Comparison of ENCODE assay signal across 13 cellular contexts in the genomic region with DNA sequence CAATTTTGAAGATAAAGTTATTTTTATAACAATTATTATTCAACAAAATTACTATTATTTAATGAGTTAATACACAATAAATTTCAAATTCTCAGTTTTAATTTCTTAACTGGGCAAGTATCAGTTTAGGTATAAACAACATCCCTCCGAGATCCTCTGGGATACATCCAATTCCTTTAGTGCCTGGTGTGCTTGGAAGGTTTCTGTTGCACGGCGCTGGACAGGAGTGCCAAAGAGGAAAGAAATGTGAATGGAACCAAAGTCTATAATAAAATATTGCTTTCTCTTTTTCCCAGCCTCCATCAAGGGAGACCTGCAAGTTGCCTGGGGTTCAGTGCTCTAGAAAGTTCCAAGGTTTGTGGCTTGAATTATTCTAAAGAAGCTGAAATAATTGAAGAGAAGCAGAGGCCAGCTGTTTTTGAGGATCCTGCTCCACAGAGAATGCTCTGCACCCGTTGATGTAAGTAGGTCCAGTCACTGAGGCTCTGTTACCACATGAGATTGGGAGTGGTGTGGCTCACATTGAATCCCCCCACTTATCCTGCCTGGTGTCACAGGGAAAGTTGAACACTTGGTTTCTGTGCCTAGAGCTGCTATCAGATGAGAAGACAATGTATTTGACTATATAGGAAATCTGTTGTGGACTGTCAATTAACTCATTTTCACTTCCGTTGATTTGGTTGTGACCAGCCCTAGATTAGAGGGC. TPM values are rescaled to one million over a fixed set of nuclear protein-coding genes. Genes with fewer than 3 reads are reported as not detected.
DNase-seq lines count a peak whose midpoint lies in the region; ATAC-seq, FAIRE-seq and TF ChIP-seq lines count a peak whose summit lies in the region.
"Had no signal": no experiment of that assay in that cellular context is flagged by ENCODE, and none has a peak within 500 bp of the region (broad histone marks: within the 10 kb centered on the region; RNA-seq: fewer than 3 reads in every experiment).

No MANE protein-coding gene starts in this region.

- H3K9me3 ChIP-seq in IMR-90 (ENCODE audit: control insufficient read depth, insufficient read depth, low read length) (no peaks in the 10 kb centered on the region), trophoblast cell (ENCODE audit: insufficient read depth, low read depth, low read length) (no peaks in the 10 kb centered on the region), uterus (no peaks in the 10 kb centered on the region)

- no TSS peak for BruUV-seq in IMR-90 (replicated peaks; lab: Mats Ljungman, UMichigan)

- dilution Hi-C loops in IMR-90 (cut with HindIII; ENCODE audit: low sequenced_read_pairs, unreplicated experiment) = no loop called here

- no peak overlapping the region for H4K5ac ChIP-seq in IMR-90 (ENCODE audit: low read depth, low read length)

- peaks cover 23% of the 10 kb centered on the region for H3K9me1 ChIP-seq in IMR-90 (ENCODE audit: insufficient read depth, low read length)

- no peak overlapping the region for H3K18ac ChIP-seq in IMR-90 (ENCODE audit: low read depth, low read length)
- H3K18ac ChIP-seq in trophoblast cell (ENCODE audit: low read length) = no peak overlapping the region

- H2AFZ ChIP-seq in IMR-90 (replicated peaks; ENCODE audit: low read length, poor library complexity) (no peak overlapping the region), trophoblast cell (ENCODE audit: insufficient read depth, low read length, poor library complexity) (no peak overlapping the region)

- no peak overlapping the region for H2BK120ac ChIP-seq in IMR-90 (ENCODE audit: low read depth, low read length)
- no peak overlapping the region for H2BK120ac ChIP-seq in trophoblast cell (ENCODE audit: insufficient read depth, low read length, poor library complexity)

- POLR2A ChIA-PET in IMR-90 (lab: Charles Lee; ENCODE audit: unreplicated experiment) = no interaction called here

- WGBS in IMR-90 (ENCODE audit: extremely low coverage in 2 of 2, insufficient read length in 1 of 2), 2 experiments = 100% methylated on average over 1 of the region's 5 CpGs; no CpG with 5 or more reads in 1 of the 2 experiments
- WGBS in trophoblast cell (ENCODE audit: extremely low coverage, insufficient coverage, insufficient read length) = no CpG with 5 or more reads among the region's 5 CpGs

- H3K4me1 ChIP-seq in IMR-90 (ENCODE audit: control insufficient read depth, insufficient read depth, low read length) (peaks cover 7% of the 10 kb centered on the region), trophoblast cell (ENCODE audit: control insufficient read depth in 1 of 2, insufficient read depth in 2 of 2, low read length in 2 of 2) (peaks cover 4 to 7% of the 10 kb centered on the region in 2 experiments), uterus (no peaks in the 10 kb centered on the region)

- H4K8ac ChIP-seq in IMR-90 (ENCODE audit: low read depth in 2 of 2, low read length in 2 of 2) (peak overlapping the region in 1 of 2 experiments; percentile 58; a peak in 1 of 4 replicates), trophoblast cell (ENCODE audit: low read depth, low read length) (no peak overlapping the region)

- H2AK9ac ChIP-seq in IMR-90 (replicated peaks; ENCODE audit: low read depth, low read length, poor library complexity) = no peak overlapping the region

- no peak overlapping the region for H2BK15ac ChIP-seq in IMR-90 (ENCODE audit: low read depth, low read length)

- H4K20me1 ChIP-seq in IMR-90 (ENCODE audit: insufficient read depth, low read length) = peaks cover 85% of the 10 kb centered on the region; the same call in 1 of the 2 replicates

- H3K14ac ChIP-seq in IMR-90 (replicated peaks; ENCODE audit: low read depth, low read length) = 0 out of 2 replicates have a peak overlapping the region, but pooled peaks have one; percentile 33
- no peak overlapping the region for H3K14ac ChIP-seq in trophoblast cell (ENCODE audit: low read length)

- in situ Hi-C loops in IMR-90 (cut with MboI; ENCODE audit: low sequenced_read_pairs) = no loop called here

- peak; percentile 8 for FAIRE-seq in endometrium (lab: Jason Lieb, UNC)

- H3K36me3 ChIP-seq in IMR-90 (ENCODE audit: control insufficient read depth, insufficient read depth, low read length) = peaks cover 35% of the 10 kb centered on the region
- no peaks in the 10 kb centered on the region for H3K36me3 ChIP-seq in trophoblast cell (ENCODE audit: control insufficient read depth in 1 of 2, insufficient read depth in 2 of 2, low read length in 2 of 2)
- no peaks in the 10 kb centered on the region for H3K36me3 ChIP-seq in uterus

- TF ChIP-seq POLR2A in IMR-90 (IDR thresholded peaks at IDR 0.05; ENCODE audit: low read depth, low read length) = no peak
- no peak for TF ChIP-seq POLR2A in uterus (IDR thresholded peaks at IDR 0.05)

- H3K4ac ChIP-seq in IMR-90 (ENCODE audit: low read depth, low read length) (no peak overlapping the region), trophoblast cell (ENCODE audit: low read depth, low read length) (no peak overlapping the region)

- ATAC-seq in IMR-90 (ENCODE audit: low read depth) = no peak
- ATAC-seq: Panc1 had no signal

- H2BK20ac ChIP-seq in IMR-90 (ENCODE audit: low read depth, low read length) = no peak overlapping the region

- H3K9ac ChIP-seq in IMR-90 (ENCODE audit: low read depth, low read length) (no peak overlapping the region), trophoblast cell (ENCODE audit: low read length) (no peak overlapping the region)

- no peak overlapping the region for H3K4me3 ChIP-seq in IMR-90 (ENCODE audit: insufficient read depth, low read depth, low read length)
- H3K4me3 ChIP-seq in trophoblast cell (ENCODE audit: low read depth, low read length) = no peak overlapping the region
- H3K4me3 ChIP-seq in uterus = no peak overlapping the region

- CTCF ChIA-PET in IMR-90 (lab: Yijun Ruan, JAX) = no interaction called here

- no peak for TF ChIP-seq RAD21 in IMR-90 (IDR thresholded peaks at IDR 0.05; ENCODE audit: low read length)

- H3K23ac ChIP-seq in IMR-90 (ENCODE audit: low read depth, low read length) (peak overlapping the region; percentile 3; the same call in 1 of the 2 replicates), trophoblast cell (ENCODE audit: low read length) (no peak overlapping the region)

- H3K4me2 ChIP-seq in IMR-90 (ENCODE audit: low read depth, low read length) = no peak overlapping the region
- H3K4me2 ChIP-seq in trophoblast cell (ENCODE audit: low read length) = no peak overlapping the region

- H2BK5ac ChIP-seq in IMR-90 (ENCODE audit: low read depth, low read length, poor library complexity, severe bottlenecking) = no peak overlapping the region
- H2BK5ac ChIP-seq in trophoblast cell (ENCODE audit: low read depth, low read length, poor library complexity) = no peak overlapping the region

- H4K12ac ChIP-seq in trophoblast cell (ENCODE audit: low read depth, low read length) = no peak overlapping the region

- H3K79me1 ChIP-seq in IMR-90 (ENCODE audit: low read depth in 1 of 2, low read length in 2 of 2) (peaks cover 31 to 89% of the 10 kb centered on the region in 2 experiments), trophoblast cell (ENCODE audit: low read length) (peaks cover 5% of the 10 kb centered on the region)

- H3K27me3 ChIP-seq in IMR-90 (ENCODE audit: control insufficient read depth, insufficient read depth, low read length) (no peaks in the 10 kb centered on the region), trophoblast cell (ENCODE audit: insufficient read depth, low read length) (no peaks in the 10 kb centered on the region), uterus (no peaks in the 10 kb centered on the region)

- H3K79me2 ChIP-seq in trophoblast cell (ENCODE audit: control insufficient read depth, insufficient read depth, low read length, poor library complexity) = no peaks in the 10 kb centered on the region

- H2BK12ac ChIP-seq in trophoblast cell (ENCODE audit: low read length) = peak overlapping the region; percentile 9

- H3K27ac ChIP-seq in IMR-90 (ENCODE audit: insufficient read depth, low read length) (no peak overlapping the region; the same call in 1 of the 2 replicates), trophoblast cell (ENCODE audit: low read depth, low read length) (no peak overlapping the region), uterus (peak overlapping the region; percentile 3 to 43)

- no peak overlapping the region for H2AK5ac ChIP-seq in IMR-90 (ENCODE audit: low read depth, low read length)
- H2AK5ac ChIP-seq in trophoblast cell (ENCODE audit: low read length) = no peak overlapping the region

- DNase-seq in IMR-90 (no peak), trophoblast cell (no peak), uterus (no peak), NCI-H524 treated with DMSO at 0.1 percent for 48 hours (lab: John Stamatoyannopoulos, UW) (no peak), DMS53 (lab: John Stamatoyannopoulos, UW) (no peak), nucleus accumbens (lab: John Stamatoyannopoulos, UW) (no peak)
- DNase-seq: DND-41, HCEC 1CT, NCI-H1092 treated with DMSO at 0.1 percent for 48 hours, NCI-H187 treated with DMSO at 0.1 percent for 48 hours, NCI-H526 treated with DMSO at 0.1 percent for 48 hours had no signal

- H3K56ac ChIP-seq in IMR-90 (ENCODE audit: extremely low read depth, insufficient read depth, low read length) = no peak overlapping the region

- intact Hi-C loops in IMR-90 (cut with micrococcal nuclease) (no loop called here), uterus (cut with DNase I; ENCODE audit: low total_unique reads) (no loop called here)

- TF ChIP-seq CTCF in IMR-90 (conservative IDR thresholded peaks at IDR 0.05; ENCODE audit: low read depth, low read length) (no peak), uterus (IDR thresholded peaks at IDR 0.05) (no peak)

- H4K91ac ChIP-seq in IMR-90 (ENCODE audit: insufficient read depth, low read depth, low read length) (no peak overlapping the region), trophoblast cell (ENCODE audit: low read depth, low read length) (no peak overlapping the region)

TF ChIP-seq in IMR-90, 13 proteins besides CTCF, POLR2A, EP300 and RAD21 (continues in another document):
- TF ChIP-seq, protein P1, sequence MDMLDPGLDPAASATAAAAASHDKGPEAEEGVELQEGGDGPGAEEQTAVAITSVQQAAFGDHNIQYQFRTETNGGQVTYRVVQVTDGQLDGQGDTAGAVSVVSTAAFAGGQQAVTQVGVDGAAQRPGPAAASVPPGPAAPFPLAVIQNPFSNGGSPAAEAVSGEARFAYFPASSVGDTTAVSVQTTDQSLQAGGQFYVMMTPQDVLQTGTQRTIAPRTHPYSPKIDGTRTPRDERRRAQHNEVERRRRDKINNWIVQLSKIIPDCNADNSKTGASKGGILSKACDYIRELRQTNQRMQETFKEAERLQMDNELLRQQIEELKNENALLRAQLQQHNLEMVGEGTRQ (IDR thresholded peaks at IDR 0.05; ENCODE audit: low read depth, low read length) = no peak
- TF ChIP-seq BHLHE40 (IDR thresholded peaks at IDR 0.05; ENCODE audit: low read depth, low read length) = no peak

RNA-seq across cellular contexts. Expression of a gene that starts 22.8 kb away (rescaled TPM):
- total RNA-seq in IMR-90 (2012; rRNA removed) = 194 and 245 TPM in 2 replicates
- 64.3 and 66.1 TPM in 2 replicates for polyA plus RNA-seq in IMR-90 (2012; rRNA removed)
- polyA plus RNA-seq in IMR-90 (2012; cell fraction: cytosol; rRNA removed) = 30.4 and 36.7 TPM in 2 replicates
- polyA plus RNA-seq in IMR-90 (2012; cell fraction: nucleus; rRNA removed; ENCODE audit: low replicate concordance) = 28.4 and 79.2 TPM in 2 replicates
- 0.45 and 0.71 TPM in 2 replicates for polyA plus RNA-seq in trophoblast cell (2013)
- 100 to 1,000 TPM in 1 of 4 donors, 10 to 100 TPM in 3; 40.0 to 134 (median 74.7) TPM for total RNA-seq in uterus

Comparison
In these comparisons a context has a peak if more than half of its experiments do, and no peak if none do; other contexts are left out.
1. H3K27ac ChIP-seq: peak in uterus (2 of 2); none in IMR-90 (single experiment) and trophoblast cell (single experiment).